In the genomic region with DNA sequence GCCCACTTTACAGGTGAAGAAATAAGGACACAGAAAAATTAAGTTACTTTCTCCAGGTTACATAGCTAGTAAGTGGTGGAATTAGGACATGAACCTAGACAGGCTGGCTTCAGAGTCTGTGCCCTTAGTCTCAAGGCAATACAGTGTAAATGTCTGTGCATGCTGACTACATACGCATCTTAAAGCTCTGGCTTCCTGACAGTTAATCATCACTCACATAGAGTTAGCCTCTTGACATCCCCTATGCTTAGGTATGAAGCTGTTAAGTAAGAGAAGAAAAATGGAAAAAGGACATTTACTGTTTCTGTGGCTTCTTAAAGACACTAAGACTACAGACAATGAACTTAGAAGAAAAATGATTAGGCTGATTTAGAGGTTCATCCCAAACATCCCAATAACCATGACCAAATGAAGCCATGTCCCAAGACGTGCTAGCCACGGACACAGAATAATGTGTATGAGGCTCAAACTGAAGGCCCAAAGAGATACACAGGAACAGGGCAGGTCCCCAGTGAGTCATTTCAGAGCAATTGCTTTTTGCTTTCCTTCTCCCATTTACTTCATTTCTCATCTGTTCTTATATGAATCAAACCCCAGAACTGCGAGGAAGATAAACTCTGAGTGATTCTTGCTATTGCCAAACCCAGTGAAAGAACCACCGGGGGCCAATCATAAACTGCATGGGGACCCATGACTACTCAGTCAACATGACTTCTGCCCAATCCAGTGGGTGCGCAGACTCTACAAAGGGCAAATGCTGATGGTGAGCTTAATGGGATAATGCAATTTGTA, we compare ENCODE assay signal across 31 cellular contexts.
DNase-seq lines count a peak whose midpoint lies in the region; ATAC-seq, FAIRE-seq and TF ChIP-seq lines count a peak whose summit lies in the region.
"Had no signal": no experiment of that assay in that cellular context is flagged by ENCODE, and none has a peak within 500 bp of the region (broad histone marks: within the 10 kb centered on the region; RNA-seq: fewer than 3 reads in every experiment).

No MANE protein-coding gene starts in this region.

- FAIRE-seq in A549 (lab: Jason Lieb, UNC) (no peak), bronchial epithelial cell (lab: Jason Lieb, UNC) (no peak)
- FAIRE-seq: endothelial cell of umbilical vein, GM12892 had no signal

- H3K9me3 Mint-ChIP-seq in nephron (peaks cover 9% of the 10 kb centered on the region), endothelial cell (ENCODE audit: unreplicated experiment) (no peaks in the 10 kb centered on the region)
- H3K9me3 Mint-ChIP-seq: activated CD4-positive, alpha-beta T cell treated with anti-CD3 and anti-CD28 coated beads, Interleukin-2, amount 10 ng/mL, durations not matched to agents 24 days and 14 days; activated T-cell treated with anti-CD3 and anti-CD28 coated beads, Interleukin-2, amount 50 U/mL, for 4 hours had no signal

- H3K4me3 Mint-ChIP-seq in nephron (no peak overlapping the region), endothelial cell (ENCODE audit: unreplicated experiment) (no peak overlapping the region)
- H3K4me3 Mint-ChIP-seq: activated CD4-positive, alpha-beta T cell treated with anti-CD3 and anti-CD28 coated beads, Interleukin-2, amount 10 ng/mL, durations not matched to agents 24 days and 14 days; activated T-cell treated with anti-CD3 and anti-CD28 coated beads, Interleukin-2, amount 50 U/mL, for 4 hours; brain; immature natural killer cell had no signal

- TF ChIP-seq POLR2A in A549 (IDR thresholded peaks at IDR 0.05; ENCODE audit: low read length): no peak

- H3K4me1 Mint-ChIP-seq in nephron (peaks cover 66% of the 10 kb centered on the region), endothelial cell (ENCODE audit: unreplicated experiment) (peaks cover 15% of the 10 kb centered on the region)
- H3K4me1 Mint-ChIP-seq: immature natural killer cell had no signal

- H3K4me1 ChIP-seq in A549: peaks cover 66% of the 10 kb centered on the region
- H3K4me1 ChIP-seq: parathyroid adenoma, upper lobe of left lung had no signal

- H3K27ac ChIP-seq in A549: peak overlapping the region; percentile 15 to 72; a peak in 4 of 6 replicates
- H3K27ac ChIP-seq: BLaER1 treated with 17β-estradiol and CSF1 and Interleukin-3, amounts not matched to agents 10 nM and 100 nM; HL-60; parathyroid adenoma; PC-9; spleen; upper lobe of left lung; VCaP had no signal

- TF ChIP-seq RAD21 in A549 (conservative IDR thresholded peaks at IDR 0.05 in 1 of 2, IDR thresholded peaks at IDR 0.05 in 1 of 2): no peak

- H3K27me3 ChIP-seq in bronchial epithelial cell (ENCODE audit: control insufficient read depth, insufficient read depth, low read length): no peaks in the 10 kb centered on the region
- H3K27me3 ChIP-seq: BLaER1 treated with 17β-estradiol and CSF1 and Interleukin-3, amounts not matched to agents 10 nM and 100 nM; spleen; upper lobe of left lung had no signal

- no peak for TF ChIP-seq CTCF in A549 (IDR thresholded peaks at IDR 0.05)
- no peak for TF ChIP-seq CTCF in bronchial epithelial cell (IDR thresholded peaks at IDR 0.05; ENCODE audit: insufficient read depth, low read length, severe bottlenecking)
- TF ChIP-seq CTCF in nephron (IDR thresholded peaks at IDR 0.05; ENCODE audit: unreplicated experiment in 3 of 3): no peak
- no peak for TF ChIP-seq CTCF in endothelial cell (IDR thresholded peaks at IDR 0.05; ENCODE audit: unreplicated experiment)

- CTCF ChIA-PET in A549 (lab: Yijun Ruan, JAX): interaction anchor here (0.7 to 2.4 kb wide), 6 partner anchors 10 to 91 kb away, joined by 3 to 7 read pairs (median 4); no protein-coding TSS in a partner anchor

- H3K36me3 Mint-ChIP-seq in nephron (ENCODE audit: low read depth): peaks cover 18% of the 10 kb centered on the region
- H3K36me3 Mint-ChIP-seq in endothelial cell (ENCODE audit: low read depth, unreplicated experiment): no peaks in the 10 kb centered on the region

- DNase-seq in A549 (ENCODE audit: low read depth in 1 of 2, low spot score in 1 of 2): no peak
- peak; percentile 19 for DNase-seq in ELR (ENCODE audit: low read depth)
- peak; percentile 64 for DNase-seq in bronchial epithelial cell (ENCODE audit: low read depth)
- no peak for DNase-seq in endothelial cell (ENCODE audit: low spot score)
- DNase-seq in activated gamma-delta T cell treated with Interleukin-2 at 50 U/mL for 16 hours: no peak
- DNase-seq in NCI-H1417 treated with DMSO at 0.1 percent for 48 hours (lab: John Stamatoyannopoulos, UW): no peak
- DNase-seq: activated CD4-positive, alpha-beta T cell treated with anti-CD3 and anti-CD28 coated beads, Interleukin-2, amount 10 ng/mL, durations not matched to agents 24 days and 14 days; activated naive CD4-positive, alpha-beta T cell; activated T-cell treated with anti-CD3 and anti-CD28 coated beads, Interleukin-2, amount 50 U/mL, for 4 hours; immature natural killer cell; left colon; NCI-H1436 treated with DMSO at 0.1 percent for 48 hours; NCI-H2081 treated with DMSO at 0.1 percent for 48 hours; NCI-H2227 treated with DMSO at 0.1 percent for 48 hours; NCI-H526; PC-9; SIG-M5; spleen; SW 1271; T-helper 9 cell; upper lobe of left lung had no signal

- POLR2A ChIA-PET in A549 (lab: Yijun Ruan, JAX): no interaction called here

- H3K4me3 ChIP-seq in A549 (no peak overlapping the region), bronchial epithelial cell (ENCODE audit: low read depth, low read length) (no peak overlapping the region)
- H3K4me3 ChIP-seq: BLaER1 treated with 17β-estradiol and CSF1 and Interleukin-3, amounts not matched to agents 10 nM and 100 nM; PC-9; spleen; upper lobe of left lung had no signal

- no peaks in the 10 kb centered on the region for H3K36me3 ChIP-seq in bronchial epithelial cell (ENCODE audit: control insufficient read depth, insufficient read depth, low read length)
- H3K36me3 ChIP-seq: spleen, upper lobe of left lung had no signal

- 67% methylated on average over 6 of the region's 6 CpGs for WGBS in A549 (ENCODE audit: missing lambda C conversion rate)

- no peaks in the 10 kb centered on the region for H3K27me3 Mint-ChIP-seq in nephron (ENCODE audit: low read depth)
- peaks cover 7% of the 10 kb centered on the region for H3K27me3 Mint-ChIP-seq in endothelial cell (ENCODE audit: unreplicated experiment)
- H3K27me3 Mint-ChIP-seq: activated CD4-positive, alpha-beta T cell treated with anti-CD3 and anti-CD28 coated beads, Interleukin-2, amount 10 ng/mL, durations not matched to agents 24 days and 14 days; brain had no signal

- no peak for TF ChIP-seq EP300 in A549 (IDR thresholded peaks at IDR 0.05)

- peak overlapping the region; percentile 34 to 86 (median 38) for H3K27ac Mint-ChIP-seq in nephron
- no peak overlapping the region for H3K27ac Mint-ChIP-seq in endothelial cell (ENCODE audit: unreplicated experiment)
- H3K27ac Mint-ChIP-seq: activated CD4-positive, alpha-beta T cell treated with anti-CD3 and anti-CD28 coated beads, Interleukin-2, amount 10 ng/mL, durations not matched to agents 24 days and 14 days; immature natural killer cell had no signal

- H3K9me3 ChIP-seq in A549: no peaks in the 10 kb centered on the region
- H3K9me3 ChIP-seq: spleen, upper lobe of left lung had no signal

- ATAC-seq in A549 (no peak), GM18519 (IDR thresholded peaks at IDR 0.05; ENCODE audit: low FRiP score, unreplicated experiment) (no peak)
- ATAC-seq: activated T-cell treated with anti-CD3 and anti-CD28 coated beads, Interleukin-2, amount 50 U/mL, for 4 hours; HCT116; left colon had no signal

- peak overlapping the region; percentile 6; the same call in 1 of the 3 replicates for H3K4me2 ChIP-seq in A549
- H3K4me2 ChIP-seq: BLaER1 treated with 17β-estradiol and CSF1 and Interleukin-3, amounts not matched to agents 10 nM and 100 nM; PC-9 had no signal

TF ChIP-seq in A549, 52 proteins besides CTCF, POLR2A, EP300 and RAD21:
- TF ChIP-seq, protein P1, sequence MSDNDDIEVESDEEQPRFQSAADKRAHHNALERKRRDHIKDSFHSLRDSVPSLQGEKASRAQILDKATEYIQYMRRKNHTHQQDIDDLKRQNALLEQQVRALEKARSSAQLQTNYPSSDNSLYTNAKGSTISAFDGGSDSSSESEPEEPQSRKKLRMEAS (IDR thresholded peaks at IDR 0.05): no peak
- TF ChIP-seq KDM1A (IDR thresholded peaks at IDR 0.05; ENCODE audit: low read depth) (no peak), BHLHE40 (IDR thresholded peaks at IDR 0.05; ENCODE audit: low read depth, low read length) (no peak), CBX2 (IDR thresholded peaks at IDR 0.05; ENCODE audit: borderline replicate concordance, low read depth) (no peak), TP53 (CRISPR knock-in tag; IDR thresholded peaks at IDR 0.05) (no peak)

Comparison
In these comparisons a context has a peak if more than half of its experiments do, and no peak if none do; other contexts are left out.
1. DNase-seq: peak in ELR (single experiment) and bronchial epithelial cell (single experiment); none in A549 (0 of 2), endothelial cell (single experiment), activated gamma-delta T cell treated with Interleukin-2 at 50 U/mL for 16 hours (single experiment) and NCI-H1417 treated with DMSO at 0.1 percent for 48 hours (single experiment).